9 cellular contexts compared by ENCODE assay signal in genomic region chr11:2387266-2387982, GRCh38. TPM values are rescaled to one million over a fixed set of nuclear protein-coding genes. Genes with fewer than 3 reads are reported as not detected.
DNase-seq lines count a peak whose midpoint lies in the region; ATAC-seq and TF ChIP-seq lines count a peak whose summit lies in the region.
"Had no signal": no experiment of that assay in that cellular context is flagged by ENCODE, and none has a peak within 500 bp of the region (broad histone marks: within the 10 kb centered on the region; RNA-seq: fewer than 3 reads in every experiment).

No MANE protein-coding gene starts in this region.

- peak; percentile 69 for DNase-seq in NK-92 treated with Interleukin-12 subunit alpha and Interleukin-12 subunit beta, amount 100 ng/mL, for 24 hours (lab: John Stamatoyannopoulos, UW)
- DNase-seq in NK-92 (lab: John Stamatoyannopoulos, UW; ENCODE audit: unreplicated experiment): no peak
- peak; percentile 39 for DNase-seq in activated CD8-positive, alpha-beta T cell treated with anti-CD3 and anti-CD28 coated beads for 36 hours
- DNase-seq in immature natural killer cell: peak; percentile 70 to 76 (median 71)
- DNase-seq in substantia nigra (lab: John Stamatoyannopoulos, UW): peak in 28 of 49 donors; percentile 25 to 78 (median 56)
- no peak for DNase-seq in NOMO-1 treated with dmso at 0.1 percent for 144 hours (lab: John Stamatoyannopoulos, UW; ENCODE audit: unreplicated experiment)
- DNase-seq in hepatocyte (ENCODE audit: low spot score): no peak

- intact Hi-C loops in activated CD8-positive, alpha-beta T cell treated with anti-CD3 and anti-CD28 coated beads for 36 hours (cut with micrococcal nuclease): no loop called here

- POLR2A ChIA-PET in activated CD8-positive, alpha-beta T cell treated with anti-CD3 and anti-CD28 coated beads for 36 hours (lab: Charles Lee): interaction anchor here (1.0 to 3.3 kb wide), 4 partner anchors 10 to 83 kb away, joined by 3 to 24 read pairs (median 6); partner anchors contain the start of gene CD81

- H3K9me3 ChIP-seq in hepatocyte (ENCODE audit: low read depth): no peaks in the 10 kb centered on the region

- no peaks in the 10 kb centered on the region for H3K9me2 ChIP-seq in hepatocyte (replicated peaks; ENCODE audit: insufficient read depth)

- H3K27me3 ChIP-seq in hepatocyte: no peaks in the 10 kb centered on the region

- 89% methylated on average over 12 of the region's 14 CpGs for WGBS in hepatocyte (ENCODE audit: low lambda C conversion rate, missing lambda C conversion rate)

- H4K20me1 ChIP-seq in hepatocyte (ENCODE audit: insufficient read depth, poor library complexity, severe bottlenecking): peaks cover 92% of the 10 kb centered on the region

- H2AFZ ChIP-seq in hepatocyte: no peak overlapping the region

- H3K27ac ChIP-seq in substantia nigra (ENCODE audit: low read depth, low read length, poor library complexity, severe bottlenecking) (peak overlapping the region; percentile 76), hepatocyte (no peak overlapping the region)

- peak; percentile 55 for ATAC-seq in activated CD8-positive, alpha-beta T cell treated with anti-CD3 and anti-CD28 coated beads for 36 hours
- no peak for ATAC-seq in HG03439 (IDR thresholded peaks at IDR 0.05; ENCODE audit: unreplicated experiment)

- H3K36me3 Mint-ChIP-seq in activated CD8-positive, alpha-beta T cell treated with anti-CD3 and anti-CD28 coated beads for 36 hours (ENCODE audit: low read depth): peaks cover 2% of the 10 kb centered on the region
- H3K36me3 Mint-ChIP-seq in immature natural killer cell: no peaks in the 10 kb centered on the region

- no peaks in the 10 kb centered on the region for H3K36me3 ChIP-seq in hepatocyte (replicated peaks; ENCODE audit: insufficient read depth, low read depth)

- no peak overlapping the region for H3K4me3 Mint-ChIP-seq in activated CD8-positive, alpha-beta T cell treated with anti-CD3 and anti-CD28 coated beads for 36 hours
- H3K4me3 Mint-ChIP-seq in immature natural killer cell: peak overlapping the region; percentile 72 to 93 (median 77)

- no peaks in the 10 kb centered on the region for H3K27me3 Mint-ChIP-seq in activated CD8-positive, alpha-beta T cell treated with anti-CD3 and anti-CD28 coated beads for 36 hours
- peaks cover 6 to 14% (median 12%) of the 10 kb centered on the region in 3 donors for H3K27me3 Mint-ChIP-seq in immature natural killer cell (ENCODE audit: low read depth in 3 of 3)

- peaks cover 19% of the 10 kb centered on the region for H3K4me1 ChIP-seq in hepatocyte (ENCODE audit: insufficient read depth)

- H3K9me3 Mint-ChIP-seq in activated CD8-positive, alpha-beta T cell treated with anti-CD3 and anti-CD28 coated beads for 36 hours: no peaks in the 10 kb centered on the region
- H3K9me3 Mint-ChIP-seq in immature natural killer cell: no peaks in the 10 kb centered on the region

- TF ChIP-seq CTCF in activated CD8-positive, alpha-beta T cell treated with anti-CD3 and anti-CD28 coated beads for 36 hours (IDR thresholded peaks at IDR 0.05): no peak
- no peak for TF ChIP-seq CTCF in hepatocyte (IDR thresholded peaks at IDR 0.05; ENCODE audit: poor library complexity)

- peaks cover 87% of the 10 kb centered on the region for H3K79me2 ChIP-seq in hepatocyte

- peak overlapping the region; percentile 57 for H3K27ac Mint-ChIP-seq in activated CD8-positive, alpha-beta T cell treated with anti-CD3 and anti-CD28 coated beads for 36 hours
- peak overlapping the region; percentile 70 to 93 (median 81) for H3K27ac Mint-ChIP-seq in immature natural killer cell

- H3K4me2 ChIP-seq in hepatocyte: no peak overlapping the region

- peaks cover 52% of the 10 kb centered on the region for H3K4me1 Mint-ChIP-seq in activated CD8-positive, alpha-beta T cell treated with anti-CD3 and anti-CD28 coated beads for 36 hours (ENCODE audit: low read depth)
- H3K4me1 Mint-ChIP-seq in immature natural killer cell: peaks cover 66 to 74% of the 10 kb centered on the region in 2 donors

- no peak overlapping the region for H3K4me3 ChIP-seq in hepatocyte

- CTCF ChIA-PET in activated CD8-positive, alpha-beta T cell treated with anti-CD3 and anti-CD28 coated beads for 36 hours (lab: Charles Lee): interaction anchor here (1.1 to 3.9 kb wide), 7 partner anchors 12 to 189 kb away, joined by 3 to 20 read pairs (median 5); partner anchors contain the start of gene TSSC4

RNA-seq across cellular contexts. Expression of gene CD81, which starts 10.3 kb away (rescaled TPM):
- total RNA-seq in activated CD8-positive, alpha-beta T cell treated with anti-CD3 and anti-CD28 coated beads for 36 hours: 100 to 1,000 TPM; 133 to 138 TPM
- 10 to 100 TPM; 33.1 to 56.9 (median 49.7) TPM for polyA plus RNA-seq in immature natural killer cell
- total RNA-seq in hepatocyte: 216 and 233 TPM in 2 replicates
- 471 and 472 TPM in 2 replicates for polyA plus RNA-seq in hepatocyte

RNA-seq across cellular contexts. Expression of gene TSSC4, which starts 13.1 kb away (rescaled TPM):
- 10 to 100 TPM; 36.2 to 38.9 TPM for total RNA-seq in activated CD8-positive, alpha-beta T cell treated with anti-CD3 and anti-CD28 coated beads for 36 hours
- 100 to 1,000 TPM in 2 of 3 donors, 10 to 100 TPM in 1; 87.7 to 111 (median 108) TPM for polyA plus RNA-seq in immature natural killer cell
- total RNA-seq in hepatocyte: 31.4 and 33.8 TPM in 2 replicates
- 68.5 and 85.4 TPM in 2 replicates for polyA plus RNA-seq in hepatocyte

RNA-seq across cellular contexts. Expression of gene TRPM5, which starts 56.9 kb away (rescaled TPM):
- total RNA-seq in activated CD8-positive, alpha-beta T cell treated with anti-CD3 and anti-CD28 coated beads for 36 hours: not detected
- polyA plus RNA-seq in immature natural killer cell (not detected), hepatocyte (0.13 and 0.36 TPM in 2 replicates)
- total RNA-seq in hepatocyte: 0.07 and 0.32 TPM in 2 replicates
- polyA plus RNA-seq: BJ had no signal

RNA-seq across cellular contexts. Expression of gene KCNQ1, which starts 57.4 kb away (rescaled TPM):
- 1 to 10 TPM; 8.7 to 9.5 TPM for total RNA-seq in activated CD8-positive, alpha-beta T cell treated with anti-CD3 and anti-CD28 coated beads for 36 hours
- 1 to 10 TPM in 1 of 3 donors, under 1 TPM in 2; 0.13 to 1.1 (median 0.73) TPM for polyA plus RNA-seq in immature natural killer cell
- 1.8 and 4.0 TPM in 2 replicates for total RNA-seq in hepatocyte
- polyA plus RNA-seq in hepatocyte: 4.9 and 6.4 TPM in 2 replicates
- polyA plus RNA-seq: BJ had no signal

Comparison
In these comparisons a context has a peak if more than half of its experiments do, and no peak if none do; other contexts are left out.
1. DNase-seq: peak in NK-92 treated with Interleukin-12 subunit alpha and Interleukin-12 subunit beta, amount 100 ng/mL, for 24 hours (single experiment), activated CD8-positive, alpha-beta T cell treated with anti-CD3 and anti-CD28 coated beads for 36 hours (single experiment), immature natural killer cell (3 of 3) and substantia nigra (28 of 49); none in NK-92 (single experiment), NOMO-1 treated with dmso at 0.1 percent for 144 hours (single experiment) and hepatocyte (single experiment).